20 cellular contexts compared by ENCODE assay signal in the genomic region with DNA sequence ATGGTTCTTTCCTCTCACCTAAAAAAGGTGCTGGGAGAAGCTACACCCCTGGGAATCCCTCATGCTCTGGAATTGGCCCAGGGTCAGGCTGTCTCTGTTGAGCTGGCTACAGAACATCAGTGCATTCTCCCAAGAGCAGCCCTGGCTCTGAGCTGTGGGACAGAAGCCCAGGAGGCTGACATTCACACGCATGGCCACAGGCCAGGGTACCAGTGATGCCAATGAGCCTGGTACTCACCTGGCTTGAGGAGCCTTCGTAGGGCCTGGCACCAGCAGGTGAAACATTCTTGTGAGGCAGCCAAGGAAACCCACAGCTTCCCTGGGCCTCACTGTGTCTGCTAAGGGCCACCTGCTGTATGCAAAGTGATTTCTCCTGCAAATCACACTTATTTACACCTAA.
"Had no signal": no experiment of that assay in that cellular context is flagged by ENCODE, and none has a peak within 500 bp of the region (broad histone marks: within the 10 kb centered on the region; RNA-seq: fewer than 3 reads in every experiment).

No MANE protein-coding gene starts in this region.

- H3K4me3 ChIP-seq: sigmoid colon, thoracic aorta had no signal

- DNase-seq: activated CD4-positive, alpha-beta T cell treated with anti-CD3 and anti-CD28 coated beads for 1 hour; activated CD8-positive, alpha-beta memory T cell treated with anti-CD3 and anti-CD28 coated beads for 24 hours; activated CD8-positive, alpha-beta memory T cell treated with anti-CD3 and anti-CD28 coated beads, Interleukin-2, amount 50 U/mL, for 48 hours; activated effector memory CD4-positive, alpha-beta T cell treated with Interleukin-2 at 50 U/mL for 16 hours; activated naive CD4-positive, alpha-beta T cell treated with anti-CD3 and anti-CD28 coated beads, Interleukin-2, amount 50 U/mL, for 16 hours; activated T-cell treated with anti-CD3 and anti-CD28 coated beads, Interleukin-2, amount 50 U/mL, for 48 hours; aorta; brain microvascular endothelial cell; dermis blood vessel endothelial cell; effector memory CD8-positive, alpha-beta T cell; foreskin fibroblast; kidney; mesendoderm; sigmoid colon; stimulated activated CD4-positive, alpha-beta T cell treated with anti-CD3 and anti-CD28 coated beads, Interleukin-4, amount 100 ng/mL, for 24 hours had no signal

- H3K9me3 ChIP-seq: sigmoid colon, thoracic aorta had no signal

- ATAC-seq: effector memory CD8-positive, alpha-beta T cell; natural killer cell treated with Interleukin-12 subunit alpha and Interleukin-12 subunit beta and Interleukin-15 and Interleukin-18, amount 100 ng/mL, for 72 hours; stimulated activated effector memory CD8-positive, alpha-beta T cell treated with anti-CD3 and anti-CD28 coated beads, Interleukin-12 subunit alpha, Interleukin-12 subunit beta, amount 100 ng/mL, for 72 hours had no signal

- H3K27ac ChIP-seq: brain microvascular endothelial cell, parathyroid adenoma, sigmoid colon, thoracic aorta, VCaP had no signal

- H3K36me3 ChIP-seq: brain microvascular endothelial cell, sigmoid colon, thoracic aorta had no signal

- H3K27me3 ChIP-seq: brain microvascular endothelial cell had no signal

- H3K4me1 ChIP-seq: parathyroid adenoma, sigmoid colon had no signal
